In genomic region chr17:56587298-56587697, GRCh38 we compare ENCODE assay signal across 8 cellular contexts. TPM values are rescaled to one million over a fixed set of nuclear protein-coding genes. Genes with fewer than 3 reads are reported as not detected.
"Had no signal": no experiment of that assay in that cellular context is flagged by ENCODE, and none has a peak within 500 bp of the region (broad histone marks: within the 10 kb centered on the region; RNA-seq: fewer than 3 reads in every experiment).

No MANE protein-coding gene starts in this region.

- DNase-seq: GDM1, GF-D8 had no signal

- H3K4me3 ChIP-seq: GM12878 had no signal

- FAIRE-seq: G401.6, GM12878, GM12891, GM12892, GM18507, GM19239 had no signal

- ATAC-seq: GM12878 had no signal

RNA-seq across cellular contexts. Expression of gene NOG, which starts 6.2 kb away (rescaled TPM):
- polyA plus RNA-seq: GM12878 had no signal
